6 cellular contexts compared by ENCODE assay signal in the genomic region with DNA sequence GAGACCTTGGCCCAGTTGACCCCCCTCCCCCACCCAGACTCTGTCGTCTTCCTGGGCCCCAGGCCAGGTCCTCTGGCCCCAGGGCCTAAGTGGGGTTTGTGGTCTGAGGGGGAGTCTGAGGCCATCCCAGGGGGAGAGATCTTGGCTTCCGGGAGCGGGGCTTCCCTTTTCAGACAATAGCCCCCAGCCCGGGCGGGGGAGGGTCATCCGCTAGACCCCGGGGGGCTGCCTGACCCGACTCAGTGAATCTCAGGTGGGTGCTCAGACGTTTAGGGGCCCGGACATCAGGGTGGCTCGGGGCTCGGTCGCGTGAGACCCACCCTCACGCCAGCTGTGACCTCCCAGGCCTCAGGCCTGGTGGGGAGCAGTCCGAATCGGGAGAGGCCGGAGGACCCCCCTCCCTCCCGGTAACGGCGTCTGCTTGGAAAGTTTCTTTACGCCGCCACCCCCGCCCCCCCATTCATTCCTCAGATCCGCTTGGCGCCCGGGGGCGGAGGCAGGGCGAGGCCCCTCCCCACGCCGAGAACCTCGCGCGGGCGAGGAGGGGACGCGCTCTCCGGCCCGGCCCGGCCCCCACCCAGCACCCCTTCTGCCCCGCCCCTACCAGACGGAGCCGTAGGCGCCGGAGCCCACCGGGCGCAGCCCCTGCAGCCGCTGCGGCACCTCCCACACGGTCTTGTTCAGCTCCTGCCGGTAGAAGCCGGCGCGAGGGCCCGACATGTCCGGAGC. TPM values are rescaled to one million over a fixed set of nuclear protein-coding genes. Genes with fewer than 3 reads are reported as not detected.
DNase-seq lines count a peak whose midpoint lies in the region; ATAC-seq and TF ChIP-seq lines count a peak whose summit lies in the region.

No MANE protein-coding gene starts in this region.

- DNase-seq in WTC11 (ENCODE audit: low spot score) (peak; percentile 35), fibroblast of villous mesenchyme (ENCODE audit: low read depth) (no peak), NCI-H2029 (lab: John Stamatoyannopoulos, UW) (no peak)

- no peak overlapping the region; the same call in 1 of the 2 replicates for H3K27ac ChIP-seq in HEK293 (ENCODE audit: extremely low read depth, low read depth, low read length)

- H3K36me3 ChIP-seq in HEK293 (ENCODE audit: control insufficient read depth in 2 of 2, insufficient read depth in 1 of 2, low read length in 2 of 2): peaks cover 0 to 5% of the 10 kb centered on the region in 2 experiments; a peak in 1 of 3 replicates

- no peaks in the 10 kb centered on the region for H3K4me1 Mint-ChIP-seq in WTC11
- peaks cover 38% of the 10 kb centered on the region for H3K4me1 Mint-ChIP-seq in stimulated activated memory B cell treated with anti-CD40 and anti-IgM and Interleukin-4, amounts not matched to agents 10 μg/mL and 1 μg/mL and 100 μg/mL, for 72 hours

- TF ChIP-seq CTCF in HEK293 (tag by site-specific recombination; IDR thresholded peaks at IDR 0.05): no peak
- no peak for TF ChIP-seq CTCF in WTC11 (IDR thresholded peaks at IDR 0.05)
- TF ChIP-seq CTCF in fibroblast of villous mesenchyme (IDR thresholded peaks at IDR 0.05; ENCODE audit: insufficient read depth, low read depth, low read length): no peak

- peaks cover 54% of the 10 kb centered on the region for H3K27me3 Mint-ChIP-seq in WTC11 (ENCODE audit: low read depth)
- H3K27me3 Mint-ChIP-seq in stimulated activated memory B cell treated with anti-CD40 and anti-IgM and Interleukin-4, amounts not matched to agents 10 μg/mL and 1 μg/mL and 100 μg/mL, for 72 hours: no peaks in the 10 kb centered on the region

- POLR2A ChIA-PET in HEK293 (lab: Yijun Ruan, JAX): interaction anchor here (0.7 to 1.3 kb wide), 2 partner anchors 12 to 47 kb away, joined by 3 read pairs; no protein-coding TSS in a partner anchor
- POLR2A ChIA-PET in WTC11 (lab: Charles Lee): interaction anchor here (1.5 kb wide), 1 partner anchor 24 kb away, joined by 3 read pairs; no protein-coding TSS in a partner anchor

- H3K9me3 Mint-ChIP-seq in WTC11: no peaks in the 10 kb centered on the region
- no peaks in the 10 kb centered on the region for H3K9me3 Mint-ChIP-seq in stimulated activated memory B cell treated with anti-CD40 and anti-IgM and Interleukin-4, amounts not matched to agents 10 μg/mL and 1 μg/mL and 100 μg/mL, for 72 hours

- CTCF ChIA-PET in HEK293 (lab: Yijun Ruan, JAX): interaction anchor here (1.0 kb wide), 1 partner anchor 72 kb away, joined by 3 read pairs; no protein-coding TSS in a partner anchor
- CTCF ChIA-PET in WTC11 (lab: Charles Lee): interaction anchor here (0.6 to 1.4 kb wide), 4 partner anchors 19 to 79 kb away, joined by 3 to 4 read pairs (median 4); a partner anchor contains a TSS

- ATAC-seq in WTC11: no peak
- peak; percentile 63 for ATAC-seq in stimulated activated memory B cell treated with anti-CD40 and anti-IgM and Interleukin-4, amounts not matched to agents 10 μg/mL and 1 μg/mL and 100 μg/mL, for 72 hours
- ATAC-seq in GM21737 (IDR thresholded peaks at IDR 0.05; ENCODE audit: unreplicated experiment): no peak

- H3K36me3 Mint-ChIP-seq in WTC11: no peaks in the 10 kb centered on the region; the same call in 1 of the 2 replicates
- H3K36me3 Mint-ChIP-seq in stimulated activated memory B cell treated with anti-CD40 and anti-IgM and Interleukin-4, amounts not matched to agents 10 μg/mL and 1 μg/mL and 100 μg/mL, for 72 hours: no peaks in the 10 kb centered on the region

- H3K4me3 Mint-ChIP-seq in WTC11: peak overlapping the region; percentile 57
- peak overlapping the region; percentile 63 for H3K4me3 Mint-ChIP-seq in stimulated activated memory B cell treated with anti-CD40 and anti-IgM and Interleukin-4, amounts not matched to agents 10 μg/mL and 1 μg/mL and 100 μg/mL, for 72 hours

- peaks cover 14% of the 10 kb centered on the region for H3K4me1 ChIP-seq in HEK293 (ENCODE audit: control insufficient read depth, insufficient read depth, low read length)

- no peak overlapping the region for H3K27ac Mint-ChIP-seq in WTC11
- no peak overlapping the region for H3K27ac Mint-ChIP-seq in stimulated activated memory B cell treated with anti-CD40 and anti-IgM and Interleukin-4, amounts not matched to agents 10 μg/mL and 1 μg/mL and 100 μg/mL, for 72 hours

- peak overlapping the region; percentile 47 for H3K4me3 ChIP-seq in HEK293 (ENCODE audit: low read depth, low read length)
- peak overlapping the region; percentile 51 for H3K4me3 ChIP-seq in fibroblast of villous mesenchyme (ENCODE audit: low read depth, low read length)

- no peaks in the 10 kb centered on the region for H3K9me3 ChIP-seq in HEK293 (ENCODE audit: control insufficient read depth, insufficient read depth, low read depth, low read length)

TF ChIP-seq in HEK293, 187 proteins besides CTCF, POLR2A, EP300 and RAD21 (continues in another document):
- no peak for TF ChIP-seq TRIM28 (IDR thresholded peaks at IDR 0.05; ENCODE audit: borderline replicate concordance, low read length)
- no peak for TF ChIP-seq ZNF23 (tag by site-specific recombination; IDR thresholded peaks at IDR 0.05; ENCODE audit: borderline replicate concordance)
- no peak for TF ChIP-seq ZNF433 (tag by site-specific recombination; IDR thresholded peaks at IDR 0.05; ENCODE audit: low read depth)
- TF ChIP-seq, protein P1, sequence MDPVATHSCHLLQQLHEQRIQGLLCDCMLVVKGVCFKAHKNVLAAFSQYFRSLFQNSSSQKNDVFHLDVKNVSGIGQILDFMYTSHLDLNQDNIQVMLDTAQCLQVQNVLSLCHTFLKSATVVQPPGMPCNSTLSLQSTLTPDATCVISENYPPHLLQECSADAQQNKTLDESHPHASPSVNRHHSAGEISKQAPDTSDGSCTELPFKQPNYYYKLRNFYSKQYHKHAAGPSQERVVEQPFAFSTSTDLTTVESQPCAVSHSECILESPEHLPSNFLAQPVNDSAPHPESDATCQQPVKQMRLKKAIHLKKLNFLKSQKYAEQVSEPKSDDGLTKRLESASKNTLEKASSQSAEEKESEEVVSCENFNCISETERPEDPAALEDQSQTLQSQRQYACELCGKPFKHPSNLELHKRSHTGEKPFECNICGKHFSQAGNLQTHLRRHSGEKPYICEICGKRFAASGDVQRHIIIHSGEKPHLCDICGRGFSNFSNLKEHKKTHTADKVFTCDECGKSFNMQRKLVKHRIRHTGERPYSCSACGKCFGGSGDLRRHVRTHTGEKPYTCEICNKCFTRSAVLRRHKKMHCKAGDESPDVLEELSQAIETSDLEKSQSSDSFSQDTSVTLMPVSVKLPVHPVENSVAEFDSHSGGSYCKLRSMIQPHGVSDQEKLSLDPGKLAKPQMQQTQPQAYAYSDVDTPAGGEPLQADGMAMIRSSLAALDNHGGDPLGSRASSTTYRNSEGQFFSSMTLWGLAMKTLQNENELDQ (tag by site-specific recombination; IDR thresholded peaks at IDR 0.05; ENCODE audit: low read depth): no peak
- TF ChIP-seq GLIS2 (tag by site-specific recombination; IDR thresholded peaks at IDR 0.05): peak; percentile 60
- TF ChIP-seq ZNF664 (tag by site-specific recombination; IDR thresholded peaks at IDR 0.05): no peak
- no peak; the same call in 1 of the 2 replicates for TF ChIP-seq ZIC2 (tag by site-specific recombination; IDR thresholded peaks at IDR 0.05)

TF ChIP-seq in WTC11, 78 proteins besides CTCF, POLR2A, EP300 and RAD21 (continues in another document):
- TF ChIP-seq NFATC4 (CRISPR knock-in tag; IDR thresholded peaks at IDR 0.05) (no peak), ESRRA (CRISPR knock-in tag; IDR thresholded peaks at IDR 0.05; ENCODE audit: borderline replicate concordance) (no peak), RELA (CRISPR knock-in tag; IDR thresholded peaks at IDR 0.05; ENCODE audit: borderline replicate concordance) (no peak), KAT7 (CRISPR knock-in tag; IDR thresholded peaks at IDR 0.05; ENCODE audit: borderline replicate concordance) (no peak), CBFB (CRISPR knock-in tag; IDR thresholded peaks at IDR 0.05; ENCODE audit: low read depth) (no peak), JAZF1 (CRISPR knock-in tag; IDR thresholded peaks at IDR 0.05) (no peak), ZNF121 (CRISPR knock-in tag; IDR thresholded peaks at IDR 0.05) (no peak)
- TF ChIP-seq, protein P2, sequence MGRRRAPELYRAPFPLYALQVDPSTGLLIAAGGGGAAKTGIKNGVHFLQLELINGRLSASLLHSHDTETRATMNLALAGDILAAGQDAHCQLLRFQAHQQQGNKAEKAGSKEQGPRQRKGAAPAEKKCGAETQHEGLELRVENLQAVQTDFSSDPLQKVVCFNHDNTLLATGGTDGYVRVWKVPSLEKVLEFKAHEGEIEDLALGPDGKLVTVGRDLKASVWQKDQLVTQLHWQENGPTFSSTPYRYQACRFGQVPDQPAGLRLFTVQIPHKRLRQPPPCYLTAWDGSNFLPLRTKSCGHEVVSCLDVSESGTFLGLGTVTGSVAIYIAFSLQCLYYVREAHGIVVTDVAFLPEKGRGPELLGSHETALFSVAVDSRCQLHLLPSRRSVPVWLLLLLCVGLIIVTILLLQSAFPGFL (CRISPR knock-in tag; IDR thresholded peaks at IDR 0.05; ENCODE audit: borderline replicate concordance): no peak
- TF ChIP-seq, protein P3, sequence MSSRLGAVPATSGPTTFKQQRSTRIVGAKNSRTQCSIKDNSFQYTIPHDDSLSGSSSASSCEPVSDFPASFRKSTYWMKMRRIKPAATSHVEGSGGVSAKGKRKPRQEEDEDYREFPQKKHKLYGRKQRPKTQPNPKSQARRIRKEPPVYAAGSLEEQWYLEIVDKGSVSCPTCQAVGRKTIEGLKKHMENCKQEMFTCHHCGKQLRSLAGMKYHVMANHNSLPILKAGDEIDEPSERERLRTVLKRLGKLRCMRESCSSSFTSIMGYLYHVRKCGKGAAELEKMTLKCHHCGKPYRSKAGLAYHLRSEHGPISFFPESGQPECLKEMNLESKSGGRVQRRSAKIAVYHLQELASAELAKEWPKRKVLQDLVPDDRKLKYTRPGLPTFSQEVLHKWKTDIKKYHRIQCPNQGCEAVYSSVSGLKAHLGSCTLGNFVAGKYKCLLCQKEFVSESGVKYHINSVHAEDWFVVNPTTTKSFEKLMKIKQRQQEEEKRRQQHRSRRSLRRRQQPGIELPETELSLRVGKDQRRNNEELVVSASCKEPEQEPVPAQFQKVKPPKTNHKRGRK (CRISPR knock-in tag; IDR thresholded peaks at IDR 0.05; ENCODE audit: borderline replicate concordance): no peak

RNA-seq across cellular contexts. Expression of a gene that starts 0.4 kb away (rescaled TPM):
- 1.4 to 2.3 TPM (median 1.9 TPM) in 3 replicates for total RNA-seq in WTC11 (2021)
- 6.5 and 6.8 TPM in 2 replicates for total RNA-seq in fibroblast of villous mesenchyme

RNA-seq across cellular contexts. Expression of a gene that starts 8.3 kb away (rescaled TPM):
- total RNA-seq in WTC11 (2021) (26.9 to 31.0 TPM (median 28.8 TPM) in 3 replicates), fibroblast of villous mesenchyme (39.3 and 42.7 TPM in 2 replicates)

RNA-seq across cellular contexts. Expression of a gene that starts 18.7 kb away (rescaled TPM):
- total RNA-seq in WTC11 (2021) (31.9 to 40.9 TPM (median 38.2 TPM) in 3 replicates), fibroblast of villous mesenchyme (18.7 and 19.4 TPM in 2 replicates)

RNA-seq across cellular contexts. Expression of a gene that starts 24.9 kb away (rescaled TPM):
- total RNA-seq in WTC11 (2021) (36.3 to 45.4 TPM (median 40.8 TPM) in 3 replicates), fibroblast of villous mesenchyme (25.4 and 32.4 TPM in 2 replicates)

RNA-seq across cellular contexts. Expression of a gene that starts 37.7 kb away (rescaled TPM):
- total RNA-seq in WTC11 (2021): 110 to 113 TPM (median 111 TPM) in 3 replicates
- total RNA-seq in fibroblast of villous mesenchyme: 148 and 168 TPM in 2 replicates
